In the genomic region with DNA sequence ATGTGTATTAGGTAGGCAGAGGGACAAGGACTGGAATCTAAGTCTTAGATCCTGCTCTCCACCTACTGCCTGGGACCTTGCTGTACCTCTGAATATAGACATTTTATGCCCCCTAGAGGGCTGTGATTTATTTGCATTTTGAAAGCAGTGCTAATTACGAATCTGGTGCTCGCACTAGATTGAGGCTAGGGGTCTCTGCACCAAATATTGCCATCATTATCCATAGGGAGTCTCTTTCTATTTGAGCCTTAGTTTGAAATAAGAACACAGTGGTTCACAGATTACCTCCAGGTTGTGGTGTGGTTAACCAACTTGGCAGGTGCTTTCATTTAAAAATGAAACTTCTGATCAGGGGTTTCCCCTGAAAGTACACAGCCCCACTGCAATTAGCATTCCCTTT, we compare ENCODE assay signal across 9 cellular contexts. TPM values are rescaled to one million over a fixed set of nuclear protein-coding genes. Genes with fewer than 3 reads are reported as not detected.
DNase-seq lines count a peak whose midpoint lies in the region; ATAC-seq, FAIRE-seq and TF ChIP-seq lines count a peak whose summit lies in the region.
"Had no signal": no experiment of that assay in that cellular context is flagged by ENCODE, and none has a peak within 500 bp of the region (broad histone marks: within the 10 kb centered on the region; RNA-seq: fewer than 3 reads in every experiment).

No MANE protein-coding gene starts in this region.

- H3K27me3 Mint-ChIP-seq in CD14-positive monocyte (ENCODE audit: low read depth in 3 of 3) = peaks cover 0 to 5% (median 1%) of the 10 kb centered on the region in 3 donors

- no peak for TF ChIP-seq POLR2A in esophagus muscularis mucosa (IDR thresholded peaks at IDR 0.05; ENCODE audit: low read depth)

- peaks cover 0 to 10% (median 3%) of the 10 kb centered on the region in 4 donors for H3K4me1 ChIP-seq in esophagus muscularis mucosa
- H3K4me1 ChIP-seq in effector memory CD4-positive, alpha-beta T cell (ENCODE audit: control insufficient read depth, insufficient read depth, low read length, poor library complexity, severe bottlenecking) = no peaks in the 10 kb centered on the region

- TF ChIP-seq EP300 in esophagus muscularis mucosa (IDR thresholded peaks at IDR 0.05) = no peak

- no peak overlapping the region for H3K27ac Mint-ChIP-seq in CD14-positive monocyte
- H3K27ac Mint-ChIP-seq: naive B cell had no signal

- H3K9me3 ChIP-seq in esophagus muscularis mucosa = no peaks in the 10 kb centered on the region
- H3K9me3 ChIP-seq in effector memory CD4-positive, alpha-beta T cell (ENCODE audit: control insufficient read depth, low read length) = no peaks in the 10 kb centered on the region

- H3K27ac ChIP-seq in esophagus muscularis mucosa (replicated peaks in 1 of 4) = no peak overlapping the region
- H3K27ac ChIP-seq in effector memory CD4-positive, alpha-beta T cell (ENCODE audit: insufficient read depth, low read length, poor library complexity, severe bottlenecking) = no peak overlapping the region

- 44% methylated on average over 2 of the region's 2 CpGs for WGBS in esophagus muscularis mucosa

- peaks cover 11% of the 10 kb centered on the region for H3K4me1 Mint-ChIP-seq in CD14-positive monocyte

- no peaks in the 10 kb centered on the region for H3K27me3 ChIP-seq in esophagus muscularis mucosa
- no peaks in the 10 kb centered on the region for H3K27me3 ChIP-seq in effector memory CD4-positive, alpha-beta T cell (replicated peaks; ENCODE audit: control insufficient read depth, insufficient read depth, low read length, poor library complexity, severe bottlenecking)

- peak; percentile 75 for ATAC-seq in GM18519 (IDR thresholded peaks at IDR 0.05; ENCODE audit: low FRiP score, unreplicated experiment)
- peak; percentile 94 for ATAC-seq in HG02870 (IDR thresholded peaks at IDR 0.05; ENCODE audit: unreplicated experiment)

- no peaks in the 10 kb centered on the region for H3K9me3 Mint-ChIP-seq in CD14-positive monocyte
- H3K9me3 Mint-ChIP-seq: naive B cell had no signal

- H3K4me3 Mint-ChIP-seq in CD14-positive monocyte = no peak overlapping the region

- DNase-seq in CD14-positive monocyte (ENCODE audit: low spot score) (no peak), NCI-H82 (lab: John Stamatoyannopoulos, UW) (peak; percentile 61), esophagus muscularis mucosa (ENCODE audit: extremely low spot score) (no peak), urothelium cell line (ENCODE audit: low spot score) (peak; percentile 38), mucosa of gallbladder (ENCODE audit: low spot score) (no peak)
- no peak for DNase-seq in effector memory CD4-positive, alpha-beta T cell
- DNase-seq: naive B cell had no signal

- no peaks in the 10 kb centered on the region for H3K36me3 Mint-ChIP-seq in CD14-positive monocyte
- H3K36me3 Mint-ChIP-seq: naive B cell had no signal

- H3K36me3 ChIP-seq in esophagus muscularis mucosa = no peaks in the 10 kb centered on the region
- H3K36me3 ChIP-seq in effector memory CD4-positive, alpha-beta T cell (ENCODE audit: control insufficient read depth, insufficient read depth, low read length) = no peaks in the 10 kb centered on the region

- no peak for FAIRE-seq in urothelium cell line (lab: Jason Lieb, UNC)

- no peak overlapping the region for H3K4me3 ChIP-seq in esophagus muscularis mucosa
- no peak overlapping the region for H3K4me3 ChIP-seq in effector memory CD4-positive, alpha-beta T cell (ENCODE audit: insufficient read depth, low read depth, low read length, poor library complexity, severe bottlenecking)

- peak; percentile 35 for TF ChIP-seq CTCF in CD14-positive monocyte (IDR thresholded peaks at IDR 0.05)
- peak; percentile 39 to 44 (median 42) for TF ChIP-seq CTCF in esophagus muscularis mucosa (IDR thresholded peaks at IDR 0.05)

- intact Hi-C loops in CD14-positive monocyte (cut with micrococcal nuclease) = no loop called here
- intact Hi-C loops in esophagus muscularis mucosa (cut with DNase I) = loop anchor here (10.0 kb wide), 1 partner anchor 906 kb away; no protein-coding TSS in a partner anchor

RNA-seq across cellular contexts. Expression of gene CNNM1, which starts 41.8 kb away (rescaled TPM):
- polyA plus RNA-seq in CD14-positive monocyte = not detected
- total RNA-seq in esophagus muscularis mucosa (1 to 10 TPM; 1.7 to 3.4 (median 2.7) TPM), mucosa of gallbladder (1.4 TPM)

RNA-seq across cellular contexts. Expression of gene GOT1, which starts 59.4 kb away (rescaled TPM):
- polyA plus RNA-seq in CD14-positive monocyte = 10 to 100 TPM in 1 of 2 donors, 1 to 10 TPM in 1; 8.2 to 10.4 TPM
- total RNA-seq in esophagus muscularis mucosa = 10 to 100 TPM; 31.0 to 37.4 (median 36.0) TPM
- total RNA-seq in mucosa of gallbladder = 140 TPM

Comparison
In these comparisons a context has a peak if more than half of its experiments do, and no peak if none do; other contexts are left out.
1. DNase-seq: peak in NCI-H82 (single experiment) and urothelium cell line (single experiment); none in CD14-positive monocyte (single experiment), esophagus muscularis mucosa (single experiment), mucosa of gallbladder (single experiment) and effector memory CD4-positive, alpha-beta T cell (0 of 3).